In genomic region chr9:91943447-91943846, GRCh38 we compare ENCODE assay signal across 23 cellular contexts. TPM values are rescaled to one million over a fixed set of nuclear protein-coding genes. Genes with fewer than 3 reads are reported as not detected.
"Had no signal": no experiment of that assay in that cellular context is flagged by ENCODE, and none has a peak within 500 bp of the region (broad histone marks: within the 10 kb centered on the region; RNA-seq: fewer than 3 reads in every experiment).

No MANE protein-coding gene starts in this region.

- DNase-seq: colonic mucosa; effector CD8-positive, alpha-beta T cell; foreskin melanocyte; head of caudate nucleus; left cardiac atrium; left lung; mesenchymal stem cell; midbrain; naive thymus-derived CD8-positive, alpha-beta T cell; occipital lobe; ovary; posterior cingulate gyrus; psoas muscle; right cardiac atrium; spleen; stimulated activated CD4-positive, alpha-beta T cell treated with anti-CD3 and anti-CD28 coated beads, Interleukin-4, amount 100 ng/mL, for 4 hours; stimulated activated naive B cell treated with anti-CD40 and anti-IgM and Interleukin-4, amounts not matched to agents 10 μg/mL and 1 μg/mL and 100 μg/mL, for 72 hours had no signal

- H3K4me1 ChIP-seq: colonic mucosa, psoas muscle had no signal

- H3K27ac ChIP-seq: colonic mucosa, left lung, ovary, psoas muscle, skin epidermis, spleen, thoracic aorta, tibial nerve, vagina had no signal

- FAIRE-seq: endothelial cell of umbilical vein had no signal

- H3K27me3 ChIP-seq: ovary, vagina had no signal

- H3K36me3 ChIP-seq: colonic mucosa, esophagus muscularis mucosa, left lung, ovary, spleen, thoracic aorta, tibial nerve, vagina had no signal

- H3K4me3 ChIP-seq: colonic mucosa, esophagus muscularis mucosa, left lung, ovary, psoas muscle, skin epidermis, spleen, thoracic aorta, tibial nerve, vagina had no signal

- H3K9me3 ChIP-seq: colonic mucosa, esophagus muscularis mucosa, left lung, ovary, psoas muscle, spleen, thoracic aorta, tibial nerve, vagina had no signal

- ATAC-seq: left cardiac atrium; left lung; naive thymus-derived CD8-positive, alpha-beta T cell; psoas muscle; right cardiac atrium; stimulated activated naive B cell treated with anti-CD40 and anti-IgM and Interleukin-4, amounts not matched to agents 10 μg/mL and 1 μg/mL and 100 μg/mL, for 72 hours had no signal

RNA-seq across cellular contexts. Expression of gene ROR2, which starts 6.6 kb away (rescaled TPM):
- total RNA-seq: endothelial cell of umbilical vein; naive thymus-derived CD8-positive, alpha-beta T cell had no signal
- polyA plus RNA-seq: endothelial cell of umbilical vein; naive thymus-derived CD8-positive, alpha-beta T cell had no signal
